ENCODE assay signal across 1 cellular context in the genomic region with DNA sequence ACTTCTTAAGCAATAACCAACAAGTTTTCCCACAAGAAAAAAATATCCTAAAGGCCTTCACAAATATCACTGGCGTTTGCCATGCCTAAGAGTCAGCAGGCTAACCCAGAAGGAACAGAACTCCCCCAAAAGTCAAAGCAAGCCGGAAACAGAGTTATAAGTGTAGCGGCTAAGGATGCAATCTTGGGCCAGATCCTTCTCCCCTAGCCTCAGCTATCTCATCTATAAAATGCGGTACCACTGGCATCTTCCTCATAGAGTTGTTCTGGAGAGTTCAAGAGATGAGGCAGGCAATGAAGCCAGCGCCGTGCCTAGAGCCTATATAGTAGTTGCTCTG.
TF ChIP-seq lines count a peak whose summit lies in the region.

No MANE protein-coding gene starts in this region.

TF ChIP-seq in K562, 482 proteins besides CTCF, POLR2A, EP300 and RAD21:
- TF ChIP-seq NBN (IDR thresholded peaks at IDR 0.05; ENCODE audit: low read depth) (no peak), ZNF146 (CRISPR knock-in tag; IDR thresholded peaks at IDR 0.05; ENCODE audit: unreplicated experiment) (no peak), E2F3 (CRISPR knock-in tag; IDR thresholded peaks at IDR 0.05) (no peak), LARP7 (IDR thresholded peaks at IDR 0.05) (no peak), HDAC2 (IDR thresholded peaks at IDR 0.05) (no peak), CUX1 (CRISPR knock-in tag; IDR thresholded peaks at IDR 0.05) (no peak), BMI1 (IDR thresholded peaks at IDR 0.05; ENCODE audit: low read length) (no peak), ZBTB17 (CRISPR knock-in tag; IDR thresholded peaks at IDR 0.05) (no peak), EGR1 (conservative IDR thresholded peaks at IDR 0.05) (no peak), CEBPB (tag; IDR thresholded peaks at IDR 0.05) (no peak), TRIM28 (IDR thresholded peaks at IDR 0.05) (no peak), ZNF589 (CRISPR knock-in tag; IDR thresholded peaks at IDR 0.05; ENCODE audit: low read depth) (no peak), CREBBP (IDR thresholded peaks at IDR 0.05; ENCODE audit: low read depth, low read length) (no peak), LEF1 (IDR thresholded peaks at IDR 0.05) (no peak), ASH1L (IDR thresholded peaks at IDR 0.05; ENCODE audit: borderline replicate concordance, low read depth, partially characterized antibody) (no peak), HDAC6 (IDR thresholded peaks at IDR 0.05; ENCODE audit: low read depth, low read length) (no peak)
- TF ChIP-seq, protein P1, sequence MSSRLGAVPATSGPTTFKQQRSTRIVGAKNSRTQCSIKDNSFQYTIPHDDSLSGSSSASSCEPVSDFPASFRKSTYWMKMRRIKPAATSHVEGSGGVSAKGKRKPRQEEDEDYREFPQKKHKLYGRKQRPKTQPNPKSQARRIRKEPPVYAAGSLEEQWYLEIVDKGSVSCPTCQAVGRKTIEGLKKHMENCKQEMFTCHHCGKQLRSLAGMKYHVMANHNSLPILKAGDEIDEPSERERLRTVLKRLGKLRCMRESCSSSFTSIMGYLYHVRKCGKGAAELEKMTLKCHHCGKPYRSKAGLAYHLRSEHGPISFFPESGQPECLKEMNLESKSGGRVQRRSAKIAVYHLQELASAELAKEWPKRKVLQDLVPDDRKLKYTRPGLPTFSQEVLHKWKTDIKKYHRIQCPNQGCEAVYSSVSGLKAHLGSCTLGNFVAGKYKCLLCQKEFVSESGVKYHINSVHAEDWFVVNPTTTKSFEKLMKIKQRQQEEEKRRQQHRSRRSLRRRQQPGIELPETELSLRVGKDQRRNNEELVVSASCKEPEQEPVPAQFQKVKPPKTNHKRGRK (tag; IDR thresholded peaks at IDR 0.05): no peak
- TF ChIP-seq, protein P2, sequence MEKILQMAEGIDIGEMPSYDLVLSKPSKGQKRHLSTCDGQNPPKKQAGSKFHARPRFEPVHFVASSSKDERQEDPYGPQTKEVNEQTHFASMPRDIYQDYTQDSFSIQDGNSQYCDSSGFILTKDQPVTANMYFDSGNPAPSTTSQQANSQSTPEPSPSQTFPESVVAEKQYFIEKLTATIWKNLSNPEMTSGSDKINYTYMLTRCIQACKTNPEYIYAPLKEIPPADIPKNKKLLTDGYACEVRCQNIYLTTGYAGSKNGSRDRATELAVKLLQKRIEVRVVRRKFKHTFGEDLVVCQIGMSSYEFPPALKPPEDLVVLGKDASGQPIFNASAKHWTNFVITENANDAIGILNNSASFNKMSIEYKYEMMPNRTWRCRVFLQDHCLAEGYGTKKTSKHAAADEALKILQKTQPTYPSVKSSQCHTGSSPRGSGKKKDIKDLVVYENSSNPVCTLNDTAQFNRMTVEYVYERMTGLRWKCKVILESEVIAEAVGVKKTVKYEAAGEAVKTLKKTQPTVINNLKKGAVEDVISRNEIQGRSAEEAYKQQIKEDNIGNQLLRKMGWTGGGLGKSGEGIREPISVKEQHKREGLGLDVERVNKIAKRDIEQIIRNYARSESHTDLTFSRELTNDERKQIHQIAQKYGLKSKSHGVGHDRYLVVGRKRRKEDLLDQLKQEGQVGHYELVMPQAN (IDR thresholded peaks at IDR 0.05; ENCODE audit: borderline replicate concordance): no peak
